ENCODE assay signal across 19 cellular contexts in the genomic region with DNA sequence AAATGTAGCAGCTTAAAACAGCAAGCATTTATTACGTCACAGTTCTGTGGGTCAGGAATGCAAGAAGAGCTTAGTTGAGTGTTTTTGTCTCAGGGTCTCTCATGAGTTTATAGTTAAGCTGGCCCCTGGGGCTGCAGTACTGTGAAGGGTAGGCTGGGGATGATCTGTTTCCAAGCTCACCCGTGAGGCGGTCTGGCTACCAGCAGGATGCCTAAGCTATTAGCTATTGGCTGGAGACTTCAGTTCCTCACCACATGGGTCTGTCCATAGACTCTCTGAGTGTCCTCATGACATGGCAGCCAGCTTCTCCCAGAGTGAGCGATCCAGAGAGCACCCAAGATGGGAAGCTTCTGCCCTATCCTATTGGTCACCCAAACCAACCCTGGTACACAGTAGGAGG. TPM values are rescaled to one million over a fixed set of nuclear protein-coding genes. Genes with fewer than 3 reads are reported as not detected.
DNase-seq lines count a peak whose midpoint lies in the region; ATAC-seq, FAIRE-seq and TF ChIP-seq lines count a peak whose summit lies in the region.
"Had no signal": no experiment of that assay in that cellular context is flagged by ENCODE, and none has a peak within 500 bp of the region (broad histone marks: within the 10 kb centered on the region; RNA-seq: fewer than 3 reads in every experiment).

No MANE protein-coding gene starts in this region.

- H2AFZ ChIP-seq in K562 (ENCODE audit: low read depth, low read length), result no peak overlapping the region

- DNase-seq in T-helper 1 cell (no peak), EH (ENCODE audit: low read depth) (peak; percentile 3), K562 (ENCODE audit: extremely low read depth in 1 of 4, low spot score in 3 of 4) (no peak), nephron progenitor cell (no peak), aorta (no peak), HAP-1 (ENCODE audit: low spot score in 2 of 2) (no peak)
- DNase-seq: BE2C, DMS 273 treated with DMSO at 0.1 percent for 48 hours, GOT3, Kasumi-1, MM.1S, NCI-H187, NCI-H526 treated with DMSO at 0.1 percent for 48 hours, OCI-M1, SHP77 treated with DMSO at 0.1 percent for 48 hours had no signal

- in situ Hi-C loops in K562 (cut with MboI) (no loop called here), HAP-1 (cut with MboI; ENCODE audit: low sequenced_read_pairs) (no loop called here)

- peak overlapping the region; percentile 32 for H3K27ac Mint-ChIP-seq in T-helper 1 cell treated with Interleukin-12 subunit alpha and Interleukin-12 subunit beta and Interleukin-4 antibody, amounts not matched to agents 30 μg/mL and 1 μg/mL, for 36 hours
- H3K27ac Mint-ChIP-seq in nephron progenitor cell, result peak overlapping the region; percentile 52

- H3K36me3 ChIP-seq in K562 (ENCODE audit: control insufficient read depth, insufficient read depth, low read length), result no peaks in the 10 kb centered on the region
- no peaks in the 10 kb centered on the region for H3K36me3 ChIP-seq in aorta (ENCODE audit: control insufficient read depth in 1 of 2, insufficient read depth in 2 of 2, low read length in 1 of 2)
- H3K36me3 ChIP-seq in HAP-1 (replicated peaks), result no peaks in the 10 kb centered on the region
- H3K36me3 ChIP-seq: BE2C had no signal

- no peak for FAIRE-seq in K562 (lab: Jason Lieb, UNC)

- WGBS in K562 (ENCODE audit: insufficient coverage, low coverage, missing lambda C conversion rate), result 71% methylated on average over 4 of the region's 4 CpGs
- 94 to 99% methylated on average over 4 of the region's 4 CpGs for WGBS in aorta, 2 donors

- peaks cover 25% of the 10 kb centered on the region for H3K36me3 Mint-ChIP-seq in T-helper 1 cell treated with Interleukin-12 subunit alpha and Interleukin-12 subunit beta and Interleukin-4 antibody, amounts not matched to agents 30 μg/mL and 1 μg/mL, for 36 hours (ENCODE audit: low read depth)
- peaks cover 8% of the 10 kb centered on the region for H3K36me3 Mint-ChIP-seq in nephron progenitor cell (ENCODE audit: low read depth)

- H3K27me3 Mint-ChIP-seq in T-helper 1 cell treated with Interleukin-12 subunit alpha and Interleukin-12 subunit beta and Interleukin-4 antibody, amounts not matched to agents 30 μg/mL and 1 μg/mL, for 36 hours (ENCODE audit: low read depth), result no peaks in the 10 kb centered on the region
- peaks cover 27% of the 10 kb centered on the region for H3K27me3 Mint-ChIP-seq in nephron progenitor cell (ENCODE audit: low read depth, poor library complexity)

- H3K9me3 ChIP-seq in K562 (replicated peaks; ENCODE audit: control insufficient read depth, insufficient read depth, low read depth, low read length) (no peaks in the 10 kb centered on the region), aorta (ENCODE audit: control insufficient read depth, low read length) (no peaks in the 10 kb centered on the region), HAP-1 (no peaks in the 10 kb centered on the region; the same call in 1 of the 2 replicates)
- H3K9me3 ChIP-seq: BE2C had no signal

- intact Hi-C loops in K562 (cut with micrococcal nuclease), result no loop called here
- intact Hi-C loops in aorta (cut with DNase I), result no loop called here

- no peak for TF ChIP-seq RAD21 in K562 (CRISPR knock-in tag; conservative IDR thresholded peaks at IDR 0.05 in 1 of 2, IDR thresholded peaks at IDR 0.05 in 1 of 2)

- no peak overlapping the region for H3K4me2 ChIP-seq in K562 (ENCODE audit: insufficient read depth, low read length)

- H3K27ac ChIP-seq in K562 (ENCODE audit: extremely low read depth, low read depth, low read length) (no peak overlapping the region), aorta (ENCODE audit: low read depth in 1 of 2, low read length in 2 of 2) (no peak overlapping the region)
- H3K27ac ChIP-seq: 22Rv1 had no signal

- POLR2A ChIA-PET in K562 (lab: Yijun Ruan, JAX), result interaction anchor here (0.8 to 2.9 kb wide), 6 partner anchors 9 to 23 kb away, joined by 3 to 14 read pairs (median 9); partner anchors contain the start of gene TBCC

- CTCF ChIA-PET in K562 (lab: Yijun Ruan, JAX; ENCODE audit: low intra/inter-chr PET ratio), result interaction anchor here (0.6 kb wide), 2 partner anchors 12 to 661 kb away, joined by 3 to 4 read pairs; no protein-coding TSS in a partner anchor

- H3K9me1 ChIP-seq in K562 (ENCODE audit: control insufficient read depth, insufficient read depth, low read length), result no peaks in the 10 kb centered on the region

- no peak overlapping the region for H3K4me3 Mint-ChIP-seq in T-helper 1 cell treated with Interleukin-12 subunit alpha and Interleukin-12 subunit beta and Interleukin-4 antibody, amounts not matched to agents 30 μg/mL and 1 μg/mL, for 36 hours
- no peak overlapping the region for H3K4me3 Mint-ChIP-seq in nephron progenitor cell

- no peak for TF ChIP-seq EP300 in K562 (IDR thresholded peaks at IDR 0.05; ENCODE audit: low read length)

- no TSS peak for BruUV-seq in K562 (replicated peaks; lab: Mats Ljungman, UMichigan)

- no peak overlapping the region for H3K9ac ChIP-seq in K562 (ENCODE audit: insufficient read depth in 1 of 2, low read depth in 2 of 2, low read length in 2 of 2)

- TF ChIP-seq POLR2A in K562 (conservative IDR thresholded peaks at IDR 0.05), result no peak

- no peaks in the 10 kb centered on the region for H3K79me2 ChIP-seq in K562 (ENCODE audit: control insufficient read depth, insufficient read depth, low read length)

- H3K9me3 Mint-ChIP-seq in T-helper 1 cell treated with Interleukin-12 subunit alpha and Interleukin-12 subunit beta and Interleukin-4 antibody, amounts not matched to agents 30 μg/mL and 1 μg/mL, for 36 hours, result no peaks in the 10 kb centered on the region
- H3K9me3 Mint-ChIP-seq in nephron progenitor cell, result no peaks in the 10 kb centered on the region

- peaks cover 44% of the 10 kb centered on the region for H3K4me1 Mint-ChIP-seq in T-helper 1 cell treated with Interleukin-12 subunit alpha and Interleukin-12 subunit beta and Interleukin-4 antibody, amounts not matched to agents 30 μg/mL and 1 μg/mL, for 36 hours (ENCODE audit: low read depth)
- peaks cover 40% of the 10 kb centered on the region for H3K4me1 Mint-ChIP-seq in nephron progenitor cell

- no peaks in the 10 kb centered on the region; the same call in 1 of the 2 replicates for H4K20me1 ChIP-seq in K562 (replicated peaks; ENCODE audit: control insufficient read depth, insufficient read depth, low read length)

- H3K27me3 ChIP-seq in K562 (ENCODE audit: control insufficient read depth in 2 of 2, insufficient read depth in 2 of 2, low read length in 2 of 2), result no peaks in the 10 kb centered on the region
- no peaks in the 10 kb centered on the region for H3K27me3 ChIP-seq in aorta (ENCODE audit: control insufficient read depth in 1 of 2, insufficient read depth in 2 of 2, low read length in 1 of 2)
- no peaks in the 10 kb centered on the region for H3K27me3 ChIP-seq in HAP-1 (ENCODE audit: low read depth)
- H3K27me3 ChIP-seq: BE2C had no signal

- H3K4me1 ChIP-seq in K562 (replicated peaks in 1 of 2; ENCODE audit: control insufficient read depth in 2 of 2, insufficient read depth in 2 of 2, low read length in 2 of 2) (peaks cover 0 to 4% of the 10 kb centered on the region in 2 experiments; a peak in 1 of 5 replicates), aorta (ENCODE audit: control insufficient read depth in 1 of 2, insufficient read depth in 2 of 2, low read length in 2 of 2) (no peaks in the 10 kb centered on the region), HAP-1 (peaks cover 5% of the 10 kb centered on the region)
- H3K4me1 ChIP-seq: BE2C had no signal

- H3K4me3 ChIP-seq in K562, result no peak overlapping the region
- no peak overlapping the region for H3K4me3 ChIP-seq in aorta (ENCODE audit: low read length in 2 of 2)
- H3K4me3 ChIP-seq in HAP-1, result no peak overlapping the region

- TF ChIP-seq CTCF in K562 (IDR thresholded peaks at IDR 0.05 in 2 of 3, conservative IDR thresholded peaks at IDR 0.05 in 1 of 3; ENCODE audit: insufficient read depth in 2 of 3, low read depth in 1 of 3, low read length in 3 of 3) (no peak), nephron progenitor cell (IDR thresholded peaks at IDR 0.05) (no peak)

- peak; percentile 34 for ATAC-seq in K562
- ATAC-seq in HG02840 (IDR thresholded peaks at IDR 0.05; ENCODE audit: low FRiP score, unreplicated experiment), result no peak
- no peak for ATAC-seq in aorta (ENCODE audit: low FRiP score)

RNA-seq across cellular contexts. Expression of gene BICRAL, which starts 12.8 kb away (rescaled TPM):
- total RNA-seq in K562 (2011; cell fraction: chromatin; rRNA removed; ENCODE audit: low replicate concordance), result 17.0 and 22.8 TPM in 2 replicates
- total RNA-seq in K562 (2011; cell fraction: nucleolus; rRNA removed), result 9.5 TPM in 2 replicates
- 13.6 and 16.9 TPM in 2 replicates for total RNA-seq in K562 (2011; cell fraction: nucleoplasm; rRNA removed)
- total RNA-seq in K562 (2014; rRNA removed), result 3.7 and 4.4 TPM in 2 replicates
- 5.6 and 6.6 TPM in 2 replicates for total RNA-seq in K562 (2014; rRNA removed; fragmentation: Illumina TruSeq; extraction: Trizol)
- 5.2 and 5.7 TPM in 2 replicates for total RNA-seq in K562 (2015; rRNA removed; fragmentation: Illumina TruSeq; extraction: Trizol)
- total RNA-seq in K562 (2021), result 9.2 and 10.2 TPM in 2 replicates
- polyA plus RNA-seq in K562 (2011; rRNA removed), result 10.1 and 11.9 TPM in 2 replicates
- 9.1 and 13.7 TPM in 2 replicates for polyA plus RNA-seq in K562 (2011; cell fraction: cytosol; rRNA removed)
- 7.7 and 9.2 TPM in 2 replicates for polyA plus RNA-seq in K562 (2011; cell fraction: nucleus; rRNA removed)
- 5.7 and 7.4 TPM in 2 replicates for polyA plus RNA-seq in K562 (2012)
- 9.7 and 10.4 TPM in 2 replicates for polyA plus RNA-seq in K562 (2014; fragmentation: Illumina TruSeq; extraction: Trizol)
- polyA plus RNA-seq in K562 (2014; fragmentation: Nextera tagmentation; extraction: Ambion mirVana), result 1 to 10 TPM; 1.2 to 1.4 TPM
- 5.3 and 6.2 TPM in 2 replicates for polyA plus RNA-seq in K562 (2014; rRNA removed)
- 23.8 and 24.3 TPM in 2 replicates for polyA minus RNA-seq in K562 (2011; rRNA and poly(A)+ RNA removed)
- 10.1 and 10.7 TPM in 2 replicates for polyA minus RNA-seq in K562 (2011; cell fraction: cytosol; rRNA and poly(A)+ RNA removed)
- 4.3 and 9.6 TPM in 2 replicates for polyA minus RNA-seq in K562 (2011; cell fraction: nucleus; rRNA and poly(A)+ RNA removed)
- 10 to 100 TPM; 17.2 to 21.1 TPM for total RNA-seq in aorta
- 1 to 10 TPM; 4.8 to 5.8 TPM for polyA plus RNA-seq in aorta

RNA-seq across cellular contexts. Expression of gene TBCC, which starts 23.1 kb away (rescaled TPM):
- 19.4 and 28.3 TPM in 2 replicates for total RNA-seq in K562 (2011; cell fraction: chromatin; rRNA removed; ENCODE audit: low replicate concordance)
- 29.3 and 40.5 TPM in 2 replicates for total RNA-seq in K562 (2011; cell fraction: nucleolus; rRNA removed)
- total RNA-seq in K562 (2011; cell fraction: nucleoplasm; rRNA removed), result 32.5 and 32.9 TPM in 2 replicates
- 34.1 and 55.1 TPM in 2 replicates for total RNA-seq in K562 (2014; rRNA removed)
- total RNA-seq in K562 (2014; rRNA removed; fragmentation: Illumina TruSeq; extraction: Trizol), result 16.1 and 20.9 TPM in 2 replicates
- 31.3 and 31.9 TPM in 2 replicates for total RNA-seq in K562 (2015; rRNA removed; fragmentation: Illumina TruSeq; extraction: Trizol)
- 27.8 and 28.7 TPM in 2 replicates for total RNA-seq in K562 (2021)
- 16.5 and 19.5 TPM in 2 replicates for polyA plus RNA-seq in K562 (2011; rRNA removed)
- polyA plus RNA-seq in K562 (2011; cell fraction: cytosol; rRNA removed), result 20.2 and 26.4 TPM in 2 replicates
- polyA plus RNA-seq in K562 (2011; cell fraction: nucleus; rRNA removed), result 28.2 and 28.3 TPM in 2 replicates
- 24.3 and 30.8 TPM in 2 replicates for polyA plus RNA-seq in K562 (2012)
- polyA plus RNA-seq in K562 (2014; fragmentation: Illumina TruSeq; extraction: Trizol), result 23.3 and 24.8 TPM in 2 replicates
- 1 to 10 TPM; 2.8 to 5.0 TPM for polyA plus RNA-seq in K562 (2014; fragmentation: Nextera tagmentation; extraction: Ambion mirVana)
- polyA plus RNA-seq in K562 (2014; rRNA removed), result 28.9 and 29.5 TPM in 2 replicates
- 5.2 and 6.0 TPM in 2 replicates for polyA minus RNA-seq in K562 (2011; rRNA and poly(A)+ RNA removed)
- polyA minus RNA-seq in K562 (2011; cell fraction: cytosol; rRNA and poly(A)+ RNA removed), result 8.4 and 9.8 TPM in 2 replicates
- 8.9 and 15.4 TPM in 2 replicates for polyA minus RNA-seq in K562 (2011; cell fraction: nucleus; rRNA and poly(A)+ RNA removed)
- total RNA-seq in aorta, result 10 to 100 TPM; 16.1 to 16.8 TPM
- 10 to 100 TPM; 14.4 to 33.1 TPM for polyA plus RNA-seq in aorta

RNA-seq across cellular contexts. Expression of gene PRPH2, which starts 46.7 kb away (rescaled TPM):
- total RNA-seq in K562 (2011; cell fraction: chromatin; rRNA removed; ENCODE audit: low replicate concordance), result not detected in 2 replicates
- 0.33 TPM in 1 of 2 replicates, not detected in the other for total RNA-seq in K562 (2011; cell fraction: nucleolus; rRNA removed)
- total RNA-seq in K562 (2011; cell fraction: nucleoplasm; rRNA removed), result not detected in 2 replicates
- total RNA-seq in K562 (2014; rRNA removed) (0.04 TPM in 1 of 2 replicates, not detected in the other), K562 (2014; rRNA removed; fragmentation: Illumina TruSeq; extraction: Trizol) (not detected in 2 replicates), K562 (2015; rRNA removed; fragmentation: Illumina TruSeq; extraction: Trizol) (0.04 TPM in 1 of 2 replicates, not detected in the other), K562 (2021) (0.09 TPM in 1 of 2 replicates, not detected in the other), aorta (1 to 10 TPM; 1.4 to 2.8 TPM)
- polyA plus RNA-seq in K562 (2011; rRNA removed) (0.03 and 0.04 TPM in 2 replicates), K562 (2014; fragmentation: Illumina TruSeq; extraction: Trizol) (0.03 and 0.10 TPM in 2 replicates), K562 (2014; fragmentation: Nextera tagmentation; extraction: Ambion mirVana) (under 1 TPM; 0.03 to 0.11 TPM), K562 (2014; rRNA removed) (0.26 TPM in 1 of 2 replicates, not detected in the other), aorta (under 1 TPM in 1 of 2 donors, not detected in 1; 0.72 TPM)
- 0.03 and 0.04 TPM in 2 replicates for polyA plus RNA-seq in K562 (2011; cell fraction: cytosol; rRNA removed)
- polyA plus RNA-seq in K562 (2011; cell fraction: nucleus; rRNA removed), result not detected in 2 replicates
- polyA plus RNA-seq in K562 (2012), result 0.08 and 0.11 TPM in 2 replicates
- polyA minus RNA-seq in K562 (2011; rRNA and poly(A)+ RNA removed), result 0.06 TPM in 1 of 2 replicates, not detected in the other
- polyA minus RNA-seq in K562 (2011; cell fraction: cytosol; rRNA and poly(A)+ RNA removed), result not detected in 2 replicates
- 0.11 TPM in 1 of 2 replicates, not detected in the other for polyA minus RNA-seq in K562 (2011; cell fraction: nucleus; rRNA and poly(A)+ RNA removed)
- total RNA-seq: Daoy had no signal
